In genomic region chr13:70950664-70951063, GRCh38 we compare ENCODE assay signal across 1 cellular context.
TF ChIP-seq lines count a peak whose summit lies in the region.

No MANE protein-coding gene starts in this region.

TF ChIP-seq in HepG2, 621 proteins besides CTCF, POLR2A, EP300 and RAD21 (continued from another document):
- TF ChIP-seq, protein P1, sequence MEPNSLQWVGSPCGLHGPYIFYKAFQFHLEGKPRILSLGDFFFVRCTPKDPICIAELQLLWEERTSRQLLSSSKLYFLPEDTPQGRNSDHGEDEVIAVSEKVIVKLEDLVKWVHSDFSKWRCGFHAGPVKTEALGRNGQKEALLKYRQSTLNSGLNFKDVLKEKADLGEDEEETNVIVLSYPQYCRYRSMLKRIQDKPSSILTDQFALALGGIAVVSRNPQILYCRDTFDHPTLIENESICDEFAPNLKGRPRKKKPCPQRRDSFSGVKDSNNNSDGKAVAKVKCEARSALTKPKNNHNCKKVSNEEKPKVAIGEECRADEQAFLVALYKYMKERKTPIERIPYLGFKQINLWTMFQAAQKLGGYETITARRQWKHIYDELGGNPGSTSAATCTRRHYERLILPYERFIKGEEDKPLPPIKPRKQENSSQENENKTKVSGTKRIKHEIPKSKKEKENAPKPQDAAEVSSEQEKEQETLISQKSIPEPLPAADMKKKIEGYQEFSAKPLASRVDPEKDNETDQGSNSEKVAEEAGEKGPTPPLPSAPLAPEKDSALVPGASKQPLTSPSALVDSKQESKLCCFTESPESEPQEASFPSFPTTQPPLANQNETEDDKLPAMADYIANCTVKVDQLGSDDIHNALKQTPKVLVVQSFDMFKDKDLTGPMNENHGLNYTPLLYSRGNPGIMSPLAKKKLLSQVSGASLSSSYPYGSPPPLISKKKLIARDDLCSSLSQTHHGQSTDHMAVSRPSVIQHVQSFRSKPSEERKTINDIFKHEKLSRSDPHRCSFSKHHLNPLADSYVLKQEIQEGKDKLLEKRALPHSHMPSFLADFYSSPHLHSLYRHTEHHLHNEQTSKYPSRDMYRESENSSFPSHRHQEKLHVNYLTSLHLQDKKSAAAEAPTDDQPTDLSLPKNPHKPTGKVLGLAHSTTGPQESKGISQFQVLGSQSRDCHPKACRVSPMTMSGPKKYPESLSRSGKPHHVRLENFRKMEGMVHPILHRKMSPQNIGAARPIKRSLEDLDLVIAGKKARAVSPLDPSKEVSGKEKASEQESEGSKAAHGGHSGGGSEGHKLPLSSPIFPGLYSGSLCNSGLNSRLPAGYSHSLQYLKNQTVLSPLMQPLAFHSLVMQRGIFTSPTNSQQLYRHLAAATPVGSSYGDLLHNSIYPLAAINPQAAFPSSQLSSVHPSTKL (CRISPR knock-in tag; IDR thresholded peaks at IDR 0.05): peak; percentile 64; the same call in 1 of the 2 replicates
- TF ChIP-seq SAP130 (CRISPR knock-in tag; IDR thresholded peaks at IDR 0.05; ENCODE audit: low read depth): no peak
- TF ChIP-seq SRSF1 (optimal IDR thresholded peaks at IDR 0.05; ENCODE audit: low read depth, low read length): no peak
- no peak for TF ChIP-seq HES4 (CRISPR knock-in tag; IDR thresholded peaks at IDR 0.05; ENCODE audit: borderline replicate concordance)
- TF ChIP-seq NR2F1 (CRISPR knock-in tag; IDR thresholded peaks at IDR 0.05): 0 out of 4 replicates have a peak, but pooled peaks of 1 of the 2 experiments have one; percentile 23
- TF ChIP-seq, protein P2, sequence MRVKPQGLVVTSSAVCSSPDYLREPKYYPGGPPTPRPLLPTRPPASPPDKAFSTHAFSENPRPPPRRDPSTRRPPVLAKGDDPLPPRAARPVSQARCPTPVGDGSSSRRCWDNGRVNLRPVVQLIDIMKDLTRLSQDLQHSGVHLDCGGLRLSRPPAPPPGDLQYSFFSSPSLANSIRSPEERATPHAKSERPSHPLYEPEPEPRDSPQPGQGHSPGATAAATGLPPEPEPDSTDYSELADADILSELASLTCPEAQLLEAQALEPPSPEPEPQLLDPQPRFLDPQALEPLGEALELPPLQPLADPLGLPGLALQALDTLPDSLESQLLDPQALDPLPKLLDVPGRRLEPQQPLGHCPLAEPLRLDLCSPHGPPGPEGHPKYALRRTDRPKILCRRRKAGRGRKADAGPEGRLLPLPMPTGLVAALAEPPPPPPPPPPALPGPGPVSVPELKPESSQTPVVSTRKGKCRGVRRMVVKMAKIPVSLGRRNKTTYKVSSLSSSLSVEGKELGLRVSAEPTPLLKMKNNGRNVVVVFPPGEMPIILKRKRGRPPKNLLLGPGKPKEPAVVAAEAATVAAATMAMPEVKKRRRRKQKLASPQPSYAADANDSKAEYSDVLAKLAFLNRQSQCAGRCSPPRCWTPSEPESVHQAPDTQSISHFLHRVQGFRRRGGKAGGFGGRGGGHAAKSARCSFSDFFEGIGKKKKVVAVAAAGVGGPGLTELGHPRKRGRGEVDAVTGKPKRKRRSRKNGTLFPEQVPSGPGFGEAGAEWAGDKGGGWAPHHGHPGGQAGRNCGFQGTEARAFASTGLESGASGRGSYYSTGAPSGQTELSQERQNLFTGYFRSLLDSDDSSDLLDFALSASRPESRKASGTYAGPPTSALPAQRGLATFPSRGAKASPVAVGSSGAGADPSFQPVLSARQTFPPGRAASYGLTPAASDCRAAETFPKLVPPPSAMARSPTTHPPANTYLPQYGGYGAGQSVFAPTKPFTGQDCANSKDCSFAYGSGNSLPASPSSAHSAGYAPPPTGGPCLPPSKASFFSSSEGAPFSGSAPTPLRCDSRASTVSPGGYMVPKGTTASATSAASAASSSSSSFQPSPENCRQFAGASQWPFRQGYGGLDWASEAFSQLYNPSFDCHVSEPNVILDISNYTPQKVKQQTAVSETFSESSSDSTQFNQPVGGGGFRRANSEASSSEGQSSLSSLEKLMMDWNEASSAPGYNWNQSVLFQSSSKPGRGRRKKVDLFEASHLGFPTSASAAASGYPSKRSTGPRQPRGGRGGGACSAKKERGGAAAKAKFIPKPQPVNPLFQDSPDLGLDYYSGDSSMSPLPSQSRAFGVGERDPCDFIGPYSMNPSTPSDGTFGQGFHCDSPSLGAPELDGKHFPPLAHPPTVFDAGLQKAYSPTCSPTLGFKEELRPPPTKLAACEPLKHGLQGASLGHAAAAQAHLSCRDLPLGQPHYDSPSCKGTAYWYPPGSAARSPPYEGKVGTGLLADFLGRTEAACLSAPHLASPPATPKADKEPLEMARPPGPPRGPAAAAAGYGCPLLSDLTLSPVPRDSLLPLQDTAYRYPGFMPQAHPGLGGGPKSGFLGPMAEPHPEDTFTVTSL (CRISPR knock-in tag; IDR thresholded peaks at IDR 0.05; ENCODE audit: borderline replicate concordance): peak; percentile 21; the same call in 1 of the 2 replicates
